In the genomic region with DNA sequence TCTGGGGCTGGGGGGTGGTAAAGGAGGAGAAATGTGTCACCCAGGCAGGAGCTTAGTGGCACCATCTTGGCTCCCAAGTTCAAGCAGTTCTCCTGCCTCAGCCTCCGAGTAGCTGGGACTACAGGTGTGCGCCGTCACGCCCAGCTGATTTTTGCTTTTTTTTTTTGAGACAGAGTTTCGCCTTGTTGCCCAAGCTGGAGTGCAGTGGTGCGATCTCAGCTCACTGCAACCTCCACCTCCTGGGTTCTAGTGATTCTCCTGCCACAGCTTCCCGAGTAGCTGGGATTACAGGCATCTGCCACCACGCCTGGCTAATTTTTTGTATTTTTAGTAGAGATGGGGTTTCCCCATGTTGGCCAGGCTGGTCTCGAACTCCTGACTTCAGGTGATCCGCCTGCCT, we compare ENCODE assay signal across 8 cellular contexts.
A peak's percentile ranks its signal among the peaks of the same experiment; 100 is the strongest.
DNase-seq lines count a peak whose midpoint lies in the region; ATAC-seq and TF ChIP-seq lines count a peak whose summit lies in the region.
"Not testable (repeated sequence)": the region's sequence is repeated elsewhere in the genome, so short reads cannot be mapped to it uniquely, and the experiment has no call there.

No MANE protein-coding gene starts in this region.

- H3K27me3 Mint-ChIP-seq in activated naive CD8-positive, alpha-beta T cell; osteocyte (ENCODE audit: unreplicated experiment); type B pancreatic cell: not testable (repeated sequence)

- not testable (repeated sequence) for TF ChIP-seq CTCF in GM06990 (IDR thresholded peaks at IDR 0.05; ENCODE audit: insufficient read depth, low read length, poor library complexity, severe bottlenecking); RWPE2 (IDR thresholded peaks at IDR 0.05; ENCODE audit: poor library complexity, severe bottlenecking); foreskin keratinocyte (conservative IDR thresholded peaks at IDR 0.05); osteocyte (IDR thresholded peaks at IDR 0.05); type B pancreatic cell (conservative IDR thresholded peaks at IDR 0.05)

- H3K36me3 Mint-ChIP-seq in activated naive CD8-positive, alpha-beta T cell; osteocyte (ENCODE audit: unreplicated experiment): not testable (repeated sequence)
- H3K36me3 Mint-ChIP-seq in type B pancreatic cell: peaks cover 13% of the 10 kb centered on the region

- ATAC-seq in GM21737 (IDR thresholded peaks at IDR 0.05; ENCODE audit: unreplicated experiment): peak; percentile 16
- ATAC-seq in RWPE2 (ENCODE audit: low read depth); foreskin keratinocyte: not testable (repeated sequence)

- H3K36me3 ChIP-seq in GM06990 (ENCODE audit: control insufficient read depth, insufficient read depth, low read length): not testable (repeated sequence)
- peaks cover 11% of the 10 kb centered on the region for H3K36me3 ChIP-seq in HUES48 (ENCODE audit: control insufficient read depth, insufficient read depth, low read length)
- peaks cover 41% of the 10 kb centered on the region for H3K36me3 ChIP-seq in RWPE2 (ENCODE audit: low read depth)

- H3K4me3 ChIP-seq in GM06990 (replicated peaks; ENCODE audit: low read depth, low read length) (peak overlapping the region; percentile 36), HUES48 (ENCODE audit: low read depth, low read length) (peak overlapping the region; percentile 13; the same call in 1 of the 2 replicates)
- H3K4me3 ChIP-seq in RWPE2 (ENCODE audit: severe bottlenecking): not testable (repeated sequence)

- not testable (repeated sequence) for H3K9me3 ChIP-seq in HUES48 (ENCODE audit: control insufficient read depth, insufficient read depth, low read length); RWPE2 (ENCODE audit: severe bottlenecking)

- peak overlapping the region; percentile 72 for H3K27ac Mint-ChIP-seq in activated naive CD8-positive, alpha-beta T cell
- H3K27ac Mint-ChIP-seq in osteocyte (ENCODE audit: unreplicated experiment) (peak overlapping the region; percentile 94), type B pancreatic cell (peak overlapping the region; percentile 80)

- not testable (repeated sequence) for H3K9ac ChIP-seq in HUES48 (ENCODE audit: low read depth, low read length)

- not testable (repeated sequence) for H3K27me3 ChIP-seq in GM06990 (replicated peaks; ENCODE audit: control insufficient read depth, insufficient read depth, low read length); HUES48 (ENCODE audit: control insufficient read depth, insufficient read depth, low read length); RWPE2 (ENCODE audit: insufficient read depth, poor library complexity, severe bottlenecking); foreskin keratinocyte

- H3K4me3 Mint-ChIP-seq in activated naive CD8-positive, alpha-beta T cell: peak overlapping the region; percentile 99
- peak overlapping the region; percentile 87 for H3K4me3 Mint-ChIP-seq in osteocyte (ENCODE audit: unreplicated experiment)
- H3K4me3 Mint-ChIP-seq in type B pancreatic cell: peak overlapping the region; percentile 36

- H3K9me3 Mint-ChIP-seq in activated naive CD8-positive, alpha-beta T cell (ENCODE audit: low read depth); osteocyte (ENCODE audit: unreplicated experiment); type B pancreatic cell: not testable (repeated sequence)

- peaks cover 33% of the 10 kb centered on the region for H3K4me1 Mint-ChIP-seq in activated naive CD8-positive, alpha-beta T cell (ENCODE audit: low read depth)
- H3K4me1 Mint-ChIP-seq in osteocyte (ENCODE audit: unreplicated experiment) (peaks cover 66% of the 10 kb centered on the region), type B pancreatic cell (ENCODE audit: unreplicated experiment) (peaks cover 42% of the 10 kb centered on the region)

- DNase-seq in GM06990 (ENCODE audit: extremely low read depth, insufficient read length): peak; percentile 61
- not testable (repeated sequence) for DNase-seq in RWPE2 (ENCODE audit: low spot score); foreskin keratinocyte; osteocyte (ENCODE audit: extremely low spot score, unreplicated experiment); type B pancreatic cell (ENCODE audit: extremely low spot score, unreplicated experiment)

- H3K4me1 ChIP-seq in HUES48 (ENCODE audit: control insufficient read depth, insufficient read depth, low read length): peaks cover 22% of the 10 kb centered on the region
- peaks cover 42% of the 10 kb centered on the region for H3K4me1 ChIP-seq in RWPE2 (ENCODE audit: insufficient read depth, poor library complexity, severe bottlenecking)
- peaks cover 20% of the 10 kb centered on the region for H3K4me1 ChIP-seq in foreskin keratinocyte

- not testable (repeated sequence) for H3K27ac ChIP-seq in HUES48 (ENCODE audit: low read depth, low read length)
- peak overlapping the region; percentile 92 for H3K27ac ChIP-seq in RWPE2 (ENCODE audit: poor library complexity, severe bottlenecking)
- peak overlapping the region; percentile 78 for H3K27ac ChIP-seq in foreskin keratinocyte

Comparison
In these comparisons a context has a peak if more than half of its experiments do, and no peak if none do; other contexts are left out.
1. H3K4me3 Mint-ChIP-seq: peak in every context shown above with its lines; median percentile 99 in activated naive CD8-positive, alpha-beta T cell; 87 in osteocyte; 36 in type B pancreatic cell.